In genomic region chr5:43101491-43101890, GRCh38 we compare ENCODE assay signal across 23 cellular contexts.
"Had no signal": no experiment of that assay in that cellular context is flagged by ENCODE, and none has a peak within 500 bp of the region (broad histone marks: within the 10 kb centered on the region; RNA-seq: fewer than 3 reads in every experiment).

No MANE protein-coding gene starts in this region.

- H3K4me3 Mint-ChIP-seq: immature natural killer cell; naive B cell; nephron; stimulated activated effector memory CD8-positive, alpha-beta T cell treated with anti-CD3 and anti-CD28 coated beads, Interleukin-12 subunit alpha, Interleukin-12 subunit beta, amount 100 ng/mL, for 72 hours had no signal

- H3K36me3 ChIP-seq: left lung, pancreas, right lobe of liver, upper lobe of right lung, vagina had no signal

- H3K27me3 Mint-ChIP-seq: naive B cell, progenitor cell of endocrine pancreas had no signal

- H3K4me3 ChIP-seq: dorsolateral prefrontal cortex, gastroesophageal sphincter, left lung, lung, pancreas, right lobe of liver, tibial artery, upper lobe of right lung, vagina had no signal

- H3K9me3 ChIP-seq: gastroesophageal sphincter, left lung, pancreas, right lobe of liver, tibial artery, upper lobe of right lung, vagina had no signal

- H3K36me3 Mint-ChIP-seq: naive B cell; stimulated activated effector memory CD8-positive, alpha-beta T cell treated with anti-CD3 and anti-CD28 coated beads, Interleukin-12 subunit alpha, Interleukin-12 subunit beta, amount 100 ng/mL, for 72 hours had no signal

- H3K27ac Mint-ChIP-seq: naive B cell; nephron; progenitor cell of endocrine pancreas; stimulated activated effector memory CD8-positive, alpha-beta T cell treated with anti-CD3 and anti-CD28 coated beads, Interleukin-12 subunit alpha, Interleukin-12 subunit beta, amount 100 ng/mL, for 72 hours had no signal

- H3K9me3 Mint-ChIP-seq: immature natural killer cell; naive B cell; nephron; stimulated activated effector memory CD8-positive, alpha-beta T cell treated with anti-CD3 and anti-CD28 coated beads, Interleukin-12 subunit alpha, Interleukin-12 subunit beta, amount 100 ng/mL, for 72 hours had no signal

- DNase-seq: cortex of kidney; dorsolateral prefrontal cortex; effector CD8-positive, alpha-beta T cell; glutamatergic neuron; immature natural killer cell; left lung; mesendoderm; naive B cell; occipital lobe; pancreas; right lobe of liver; stimulated activated CD4-positive, alpha-beta T cell treated with anti-CD3 and anti-CD28 coated beads, Interleukin-4, amount 100 ng/mL, for 1 hour; stimulated activated CD8-positive, alpha-beta memory T cell treated with anti-CD3 and anti-CD28 coated beads, Interleukin-4, amount 100 ng/mL, for 48 hours; stimulated activated naive CD8-positive, alpha-beta T cell treated with anti-CD3 and anti-CD28 coated beads, Interleukin-15, Interleukin-2, amounts not matched to agents 100 U/mL and 50 U/mL, for 24 hours; tibial artery; upper lobe of right lung had no signal

- H3K27me3 ChIP-seq: dorsolateral prefrontal cortex, gastroesophageal sphincter, left lung, pancreas, right lobe of liver, tibial artery, upper lobe of right lung, vagina had no signal

- H3K4me1 ChIP-seq: pancreas, upper lobe of right lung, vagina had no signal

- H3K27ac ChIP-seq: dorsolateral prefrontal cortex, gastroesophageal sphincter, left lung, pancreas, right lobe of liver, tibial artery, upper lobe of right lung, vagina had no signal

- H3K4me1 Mint-ChIP-seq: nephron had no signal

- ATAC-seq: esophagus mucosa; gastroesophageal sphincter; left lung; pancreas; right lobe of liver; stimulated activated effector memory CD8-positive, alpha-beta T cell treated with anti-CD3 and anti-CD28 coated beads, Interleukin-12 subunit alpha, Interleukin-12 subunit beta, amount 100 ng/mL, for 72 hours; stimulated activated naive CD8-positive, alpha-beta T cell treated with anti-CD3 and anti-CD28 coated beads, Interleukin-15, Interleukin-2, amounts not matched to agents 100 U/mL and 50 U/mL, for 24 hours; upper lobe of right lung had no signal
